Comparison of ENCODE assay signal across 1 cellular context in genomic region chr1:205118810-205119209, GRCh38.
A peak's percentile ranks its signal among the peaks of the same experiment; 100 is the strongest.
TF ChIP-seq lines count a peak whose summit lies in the region.

No MANE protein-coding gene starts in this region.

TF ChIP-seq in K562, 482 proteins besides CTCF, POLR2A, EP300 and RAD21 (continues in another document):
- TF ChIP-seq MAFF (IDR thresholded peaks at IDR 0.05; ENCODE audit: low read length) = peak; percentile 23; the same call in 1 of the 2 replicates
- no peak for TF ChIP-seq ZNF780A (CRISPR knock-in tag; IDR thresholded peaks at IDR 0.05)
- TF ChIP-seq MCM2 (IDR thresholded peaks at IDR 0.05; ENCODE audit: low read depth) = no peak
- no peak for TF ChIP-seq RUNX1 (IDR thresholded peaks at IDR 0.05; ENCODE audit: low read depth)
- TF ChIP-seq CBFA2T3 (IDR thresholded peaks at IDR 0.05) = no peak; the same call in 1 of the 2 replicates
- no peak for TF ChIP-seq NONO (IDR thresholded peaks at IDR 0.05; ENCODE audit: low read depth in 2 of 2, low read length in 1 of 2)
- no peak for TF ChIP-seq AFF1 (IDR thresholded peaks at IDR 0.05; ENCODE audit: low read depth in 1 of 2, partially characterized antibody in 2 of 2)
- TF ChIP-seq ELK3 (CRISPR knock-in tag; IDR thresholded peaks at IDR 0.05) = no peak
- TF ChIP-seq ZNF408 (CRISPR knock-in tag; IDR thresholded peaks at IDR 0.05; ENCODE audit: low read depth) = no peak
- no peak for TF ChIP-seq U2AF1 (optimal IDR thresholded peaks at IDR 0.05; ENCODE audit: low read depth, low read length)
- TF ChIP-seq MAFG (tag; conservative IDR thresholded peaks at IDR 0.05) = peak; percentile 72
- no peak for TF ChIP-seq ILK (tag; IDR thresholded peaks at IDR 0.05; ENCODE audit: borderline replicate concordance, low read depth)
- TF ChIP-seq BRF1 (IDR thresholded peaks at IDR 0.05; ENCODE audit: borderline replicate concordance, extremely low read depth, insufficient read length) = no peak
- TF ChIP-seq MTA2 (IDR thresholded peaks at IDR 0.05; ENCODE audit: low read depth) = no peak
- no peak for TF ChIP-seq CREB3L1 (IDR thresholded peaks at IDR 0.05; ENCODE audit: borderline replicate concordance, low read depth)
- TF ChIP-seq, protein P1, sequence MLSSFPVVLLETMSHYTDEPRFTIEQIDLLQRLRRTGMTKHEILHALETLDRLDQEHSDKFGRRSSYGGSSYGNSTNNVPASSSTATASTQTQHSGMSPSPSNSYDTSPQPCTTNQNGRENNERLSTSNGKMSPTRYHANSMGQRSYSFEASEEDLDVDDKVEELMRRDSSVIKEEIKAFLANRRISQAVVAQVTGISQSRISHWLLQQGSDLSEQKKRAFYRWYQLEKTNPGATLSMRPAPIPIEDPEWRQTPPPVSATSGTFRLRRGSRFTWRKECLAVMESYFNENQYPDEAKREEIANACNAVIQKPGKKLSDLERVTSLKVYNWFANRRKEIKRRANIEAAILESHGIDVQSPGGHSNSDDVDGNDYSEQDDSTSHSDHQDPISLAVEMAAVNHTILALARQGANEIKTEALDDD (IDR thresholded peaks at IDR 0.05) = no peak
- TF ChIP-seq YBX1 (IDR thresholded peaks at IDR 0.05) = no peak
- TF ChIP-seq ZNF12 (CRISPR knock-in tag; IDR thresholded peaks at IDR 0.05) = no peak
- no peak for TF ChIP-seq ZNF717 (CRISPR knock-in tag; IDR thresholded peaks at IDR 0.05)
- TF ChIP-seq NFE2 (IDR thresholded peaks at IDR 0.05; ENCODE audit: low read depth) = peak; percentile 71
- TF ChIP-seq ZBTB2 (IDR thresholded peaks at IDR 0.05) = no peak
- TF ChIP-seq, protein P2, sequence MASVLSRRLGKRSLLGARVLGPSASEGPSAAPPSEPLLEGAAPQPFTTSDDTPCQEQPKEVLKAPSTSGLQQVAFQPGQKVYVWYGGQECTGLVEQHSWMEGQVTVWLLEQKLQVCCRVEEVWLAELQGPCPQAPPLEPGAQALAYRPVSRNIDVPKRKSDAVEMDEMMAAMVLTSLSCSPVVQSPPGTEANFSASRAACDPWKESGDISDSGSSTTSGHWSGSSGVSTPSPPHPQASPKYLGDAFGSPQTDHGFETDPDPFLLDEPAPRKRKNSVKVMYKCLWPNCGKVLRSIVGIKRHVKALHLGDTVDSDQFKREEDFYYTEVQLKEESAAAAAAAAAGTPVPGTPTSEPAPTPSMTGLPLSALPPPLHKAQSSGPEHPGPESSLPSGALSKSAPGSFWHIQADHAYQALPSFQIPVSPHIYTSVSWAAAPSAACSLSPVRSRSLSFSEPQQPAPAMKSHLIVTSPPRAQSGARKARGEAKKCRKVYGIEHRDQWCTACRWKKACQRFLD (CRISPR knock-in tag; IDR thresholded peaks at IDR 0.05) = no peak
- TF ChIP-seq NR3C1 (CRISPR knock-in tag; IDR thresholded peaks at IDR 0.05) = no peak
- peak; percentile 55; the same call in 1 of the 2 replicates for TF ChIP-seq ZNF316 (IDR thresholded peaks at IDR 0.05)
- TF ChIP-seq, protein P3, sequence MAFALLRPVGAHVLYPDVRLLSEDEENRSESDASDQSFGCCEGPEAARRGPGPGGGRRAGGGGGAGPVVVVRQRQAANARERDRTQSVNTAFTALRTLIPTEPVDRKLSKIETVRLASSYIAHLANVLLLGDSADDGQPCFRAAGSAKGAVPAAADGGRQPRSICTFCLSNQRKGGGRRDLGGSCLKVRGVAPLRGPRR (CRISPR knock-in tag; IDR thresholded peaks at IDR 0.05) = no peak
- no peak for TF ChIP-seq TCFL5 (CRISPR knock-in tag; conservative IDR thresholded peaks at IDR 0.05)
- TF ChIP-seq SMARCE1 (IDR thresholded peaks at IDR 0.05) = 0 out of 2 replicates have a peak, but pooled peaks have one; percentile 9
- TF ChIP-seq MTA1 (IDR thresholded peaks at IDR 0.05; ENCODE audit: borderline replicate concordance) = no peak
- TF ChIP-seq ZNF146 (CRISPR knock-in tag; IDR thresholded peaks at IDR 0.05; ENCODE audit: unreplicated experiment) = no peak
- TF ChIP-seq ZBTB34 (CRISPR knock-in tag; IDR thresholded peaks at IDR 0.05) = no peak
- no peak for TF ChIP-seq ZNF431 (CRISPR knock-in tag; IDR thresholded peaks at IDR 0.05)
- TF ChIP-seq, protein P4, sequence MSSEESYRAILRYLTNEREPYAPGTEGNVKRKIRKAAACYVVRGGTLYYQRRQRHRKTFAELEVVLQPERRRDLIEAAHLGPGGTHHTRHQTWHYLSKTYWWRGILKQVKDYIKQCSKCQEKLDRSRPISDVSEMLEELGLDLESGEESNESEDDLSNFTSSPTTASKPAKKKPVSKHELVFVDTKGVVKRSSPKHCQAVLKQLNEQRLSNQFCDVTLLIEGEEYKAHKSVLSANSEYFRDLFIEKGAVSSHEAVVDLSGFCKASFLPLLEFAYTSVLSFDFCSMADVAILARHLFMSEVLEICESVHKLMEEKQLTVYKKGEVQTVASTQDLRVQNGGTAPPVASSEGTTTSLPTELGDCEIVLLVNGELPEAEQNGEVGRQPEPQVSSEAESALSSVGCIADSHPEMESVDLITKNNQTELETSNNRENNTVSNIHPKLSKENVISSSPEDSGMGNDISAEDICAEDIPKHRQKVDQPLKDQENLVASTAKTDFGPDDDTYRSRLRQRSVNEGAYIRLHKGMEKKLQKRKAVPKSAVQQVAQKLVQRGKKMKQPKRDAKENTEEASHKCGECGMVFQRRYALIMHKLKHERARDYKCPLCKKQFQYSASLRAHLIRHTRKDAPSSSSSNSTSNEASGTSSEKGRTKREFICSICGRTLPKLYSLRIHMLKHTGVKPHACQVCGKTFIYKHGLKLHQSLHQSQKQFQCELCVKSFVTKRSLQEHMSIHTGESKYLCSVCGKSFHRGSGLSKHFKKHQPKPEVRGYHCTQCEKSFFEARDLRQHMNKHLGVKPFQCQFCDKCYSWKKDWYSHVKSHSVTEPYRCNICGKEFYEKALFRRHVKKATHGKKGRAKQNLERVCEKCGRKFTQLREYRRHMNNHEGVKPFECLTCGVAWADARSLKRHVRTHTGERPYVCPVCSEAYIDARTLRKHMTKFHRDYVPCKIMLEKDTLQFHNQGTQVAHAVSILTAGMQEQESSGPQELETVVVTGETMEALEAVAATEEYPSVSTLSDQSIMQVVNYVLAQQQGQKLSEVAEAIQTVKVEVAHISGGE (CRISPR knock-in tag; IDR thresholded peaks at IDR 0.05) = peak in 1 of 3 experiments; percentile 23; a peak in 1 of 6 replicates
- TF ChIP-seq C11orf30 (IDR thresholded peaks at IDR 0.05; ENCODE audit: low read depth) = peak; percentile 31
- no peak for TF ChIP-seq ZNF561 (CRISPR knock-in tag; conservative IDR thresholded peaks at IDR 0.05)
- TF ChIP-seq, protein P5, sequence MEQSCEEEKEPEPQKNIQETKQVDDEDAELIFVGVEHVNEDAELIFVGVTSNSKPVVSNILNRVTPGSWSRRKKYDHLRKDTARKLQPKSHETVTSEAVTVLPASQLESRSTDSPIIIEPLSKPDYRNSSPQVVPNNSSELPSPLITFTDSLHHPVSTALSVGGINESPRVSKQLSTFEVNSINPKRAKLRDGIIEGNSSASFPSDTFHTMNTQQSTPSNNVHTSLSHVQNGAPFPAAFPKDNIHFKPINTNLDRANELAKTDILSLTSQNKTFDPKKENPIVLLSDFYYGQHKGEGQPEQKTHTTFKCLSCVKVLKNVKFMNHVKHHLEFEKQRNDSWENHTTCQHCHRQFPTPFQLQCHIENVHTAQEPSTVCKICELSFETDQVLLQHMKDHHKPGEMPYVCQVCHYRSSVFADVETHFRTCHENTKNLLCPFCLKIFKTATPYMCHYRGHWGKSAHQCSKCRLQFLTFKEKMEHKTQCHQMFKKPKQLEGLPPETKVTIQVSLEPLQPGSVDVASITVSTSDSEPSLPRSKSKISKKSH (CRISPR knock-in tag; IDR thresholded peaks at IDR 0.05) = no peak
- TF ChIP-seq YY1 (IDR thresholded peaks at IDR 0.05; ENCODE audit: borderline replicate concordance in 1 of 3, control insufficient read depth in 1 of 3, extremely low read depth in 1 of 3, insufficient read depth in 3 of 3, insufficient read length in 1 of 3, insufficient replicate concordance in 2 of 3, low read depth in 1 of 3, low read length in 2 of 3) = no peak
- TF ChIP-seq THRAP3 (IDR thresholded peaks at IDR 0.05; ENCODE audit: borderline replicate concordance) = no peak
- no peak for TF ChIP-seq SIX5 (IDR thresholded peaks at IDR 0.05; ENCODE audit: borderline replicate concordance in 1 of 2, insufficient read depth in 1 of 2, low read depth in 1 of 2, low read length in 2 of 2)
- no peak for TF ChIP-seq SIN3B (IDR thresholded peaks at IDR 0.05; ENCODE audit: low read depth)
- no peak for TF ChIP-seq ZNF644 (tag; IDR thresholded peaks at IDR 0.05; ENCODE audit: low read depth)
- no peak for TF ChIP-seq TFAM (CRISPR knock-in tag; conservative IDR thresholded peaks at IDR 0.05)
- no peak for TF ChIP-seq SRSF7 (optimal IDR thresholded peaks at IDR 0.05; ENCODE audit: low read depth, low read length)
- peak; percentile 19; the same call in 1 of the 2 replicates for TF ChIP-seq RBFOX2 (IDR thresholded peaks at IDR 0.05; ENCODE audit: low read depth, low read length)
- TF ChIP-seq POU5F1 (IDR thresholded peaks at IDR 0.05; ENCODE audit: borderline replicate concordance, low read depth, low read length, partially characterized antibody) = no peak
- TF ChIP-seq ID3 (CRISPR knock-in tag; IDR thresholded peaks at IDR 0.05) = no peak
- TF ChIP-seq ID3 (tag; IDR thresholded peaks at IDR 0.05) = no peak
- no peak for TF ChIP-seq KLF13 (tag; IDR thresholded peaks at IDR 0.05; ENCODE audit: borderline replicate concordance, low read depth)
- no peak for TF ChIP-seq ZFP1 (CRISPR knock-in tag; IDR thresholded peaks at IDR 0.05)
